Comparison of ENCODE assay signal across 22 cellular contexts in genomic region chr18:77254711-77255110, GRCh38. TPM values are rescaled to one million over a fixed set of nuclear protein-coding genes. Genes with fewer than 3 reads are reported as not detected.
DNase-seq lines count a peak whose midpoint lies in the region; ATAC-seq and TF ChIP-seq lines count a peak whose summit lies in the region.
"Had no signal": no experiment of that assay in that cellular context is flagged by ENCODE, and none has a peak within 500 bp of the region (broad histone marks: within the 10 kb centered on the region; RNA-seq: fewer than 3 reads in every experiment).

No MANE protein-coding gene starts in this region.

- H3K4me3 ChIP-seq in esophagus muscularis mucosa: no peak overlapping the region
- H3K4me3 ChIP-seq: right atrium auricular region, uterus had no signal

- DNase-seq in COR-L47 (lab: John Stamatoyannopoulos, UW): peak; percentile 71
- peak; percentile 30 for DNase-seq in NCI-H128 (lab: John Stamatoyannopoulos, UW; ENCODE audit: unreplicated experiment)
- peak; percentile 16 for DNase-seq in NCI-H748 treated with DMSO at 0.1 percent for 48 hours (lab: John Stamatoyannopoulos, UW)
- DNase-seq in esophagus muscularis mucosa (ENCODE audit: extremely low spot score): peak; percentile 37
- no peak for DNase-seq in activated CD4-positive, alpha-beta T cell treated with anti-CD3 and anti-CD28 coated beads, Interleukin-2, amount 50 U/mL, for 4 hours
- DNase-seq: ACHN; activated CD8-positive, alpha-beta T cell treated with anti-CD3 and anti-CD28 coated beads, Interleukin-2, amount 10 ng/mL, durations not matched to agents 7 days and 5 days; activated T-cell treated with anti-CD3 and anti-CD28 coated beads, Interleukin-2, amount 50 U/mL, for 4 hours; DMS79 treated with DMSO at 0.1 percent for 48 hours; Kasumi-1; kidney; NCI-H1092; NCI-H524; uterus had no signal

- H3K36me3 ChIP-seq in esophagus muscularis mucosa: no peaks in the 10 kb centered on the region
- H3K36me3 ChIP-seq: right atrium auricular region, uterus had no signal

- ATAC-seq in HG03039 (IDR thresholded peaks at IDR 0.05; ENCODE audit: unreplicated experiment): no peak
- no peak for ATAC-seq in HG03097 (IDR thresholded peaks at IDR 0.05; ENCODE audit: low FRiP score, unreplicated experiment)
- ATAC-seq in GM19023 (IDR thresholded peaks at IDR 0.05; ENCODE audit: unreplicated experiment): no peak
- ATAC-seq: activated CD8-positive, alpha-beta T cell treated with anti-CD3 and anti-CD28 coated beads, Interleukin-2, amount 10 ng/mL, durations not matched to agents 7 days and 5 days; activated T-cell treated with anti-CD3 and anti-CD28 coated beads, Interleukin-2, amount 50 U/mL, for 4 hours had no signal

- TF ChIP-seq POLR2A in esophagus muscularis mucosa (IDR thresholded peaks at IDR 0.05; ENCODE audit: low read depth): no peak

- H3K27ac ChIP-seq in esophagus muscularis mucosa (replicated peaks in 1 of 4): no peak overlapping the region
- H3K27ac ChIP-seq: right atrium auricular region, uterus had no signal

- H3K4me1 ChIP-seq in esophagus muscularis mucosa: peaks cover 6 to 21% (median 17%) of the 10 kb centered on the region in 4 donors

- intact Hi-C loops in esophagus muscularis mucosa (cut with DNase I): no loop called here

- TF ChIP-seq CTCF in esophagus muscularis mucosa (IDR thresholded peaks at IDR 0.05): no peak

- 57% methylated on average over 7 of the region's 7 CpGs for WGBS in esophagus muscularis mucosa

- peaks cover 0 to 51% (median 19%) of the 10 kb centered on the region in 4 donors for H3K27me3 ChIP-seq in esophagus muscularis mucosa

- no peak for TF ChIP-seq EP300 in esophagus muscularis mucosa (IDR thresholded peaks at IDR 0.05)

- no peaks in the 10 kb centered on the region for H3K9me3 ChIP-seq in esophagus muscularis mucosa
- H3K9me3 ChIP-seq: right atrium auricular region, uterus had no signal

RNA-seq across cellular contexts. Expression of gene GALR1, which starts 5.1 kb away (rescaled TPM):
- total RNA-seq in esophagus muscularis mucosa: under 1 TPM; under 0.01 to 0.33 (median 0.16) TPM
- total RNA-seq: activated CD8-positive, alpha-beta T cell treated with anti-CD3 and anti-CD28 coated beads, Interleukin-2, amount 10 ng/mL, durations not matched to agents 7 days and 5 days; activated T-cell treated with anti-CD3 and anti-CD28 coated beads, Interleukin-2, amount 50 U/mL, for 4 hours; lung microvascular endothelial cell; myocyte; SK-MEL-5; T-helper 2 cell treated with Interferon-gamma antibody and Interleukin-4, amounts not matched to agents 100 ng/mL and 5 ng/mL, for 36 hours had no signal

Comparison
In these comparisons a context has a peak if more than half of its experiments do, and no peak if none do; other contexts are left out.
1. DNase-seq: peak in COR-L47 (single experiment), NCI-H128 (single experiment), NCI-H748 treated with DMSO at 0.1 percent for 48 hours (single experiment) and esophagus muscularis mucosa (single experiment); none in activated CD4-positive, alpha-beta T cell treated with anti-CD3 and anti-CD28 coated beads, Interleukin-2, amount 50 U/mL, for 4 hours (0 of 2).